In the genomic region with DNA sequence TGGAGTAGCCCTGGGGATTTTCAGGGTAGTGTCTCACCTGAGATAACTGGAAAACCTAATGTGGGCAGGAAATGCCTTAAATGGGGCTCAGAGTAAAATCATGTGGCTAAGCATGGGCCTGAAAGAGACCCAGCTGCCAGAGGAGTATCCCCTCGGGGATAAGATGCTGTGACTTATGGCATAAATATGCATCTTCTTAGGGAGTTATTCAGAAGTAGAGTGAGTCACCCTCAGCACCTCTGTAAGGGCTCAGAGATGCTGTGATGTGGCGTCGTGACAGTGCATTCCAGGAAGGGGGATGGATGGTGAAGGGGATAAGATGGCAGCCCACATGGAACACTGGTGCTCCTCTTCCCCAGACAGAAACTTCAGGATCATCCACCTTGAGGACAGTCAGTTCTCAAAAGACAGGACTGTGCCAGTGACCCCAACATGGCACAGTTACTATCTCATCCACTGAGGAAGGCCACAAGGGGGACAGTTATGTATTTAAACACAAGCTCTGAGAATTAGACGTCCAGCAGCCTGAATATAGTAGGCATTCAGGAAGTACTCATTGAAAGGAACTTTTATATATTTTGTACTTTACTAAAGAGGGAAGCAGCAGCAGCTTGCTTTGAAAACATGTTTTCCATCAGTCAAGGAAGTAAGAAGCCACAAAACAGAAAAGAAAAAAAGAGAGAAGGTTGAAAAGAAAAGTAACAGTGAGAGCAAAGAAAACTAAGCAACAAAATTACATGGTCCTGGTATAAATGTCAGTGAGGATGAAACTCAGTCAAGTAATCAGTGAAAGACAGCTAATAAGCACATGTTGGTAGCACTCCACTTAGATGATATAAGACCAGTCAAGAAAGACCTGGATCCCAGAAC, we compare ENCODE assay signal across 8 cellular contexts. TPM values are rescaled to one million over a fixed set of nuclear protein-coding genes. Genes with fewer than 3 reads are reported as not detected.
DNase-seq lines count a peak whose midpoint lies in the region; ATAC-seq and TF ChIP-seq lines count a peak whose summit lies in the region.
"Had no signal": no experiment of that assay in that cellular context is flagged by ENCODE, and none has a peak within 500 bp of the region (broad histone marks: within the 10 kb centered on the region; RNA-seq: fewer than 3 reads in every experiment).

No MANE protein-coding gene starts in this region.

- DNase-seq in NCI-H226 (peak; percentile 95), cardiac fibroblast (ENCODE audit: low read depth in 2 of 2) (peak; percentile 85 to 99), occipital lobe (lab: John Stamatoyannopoulos, UW) (no peak), ecto neural progenitor cell (ENCODE audit: low spot score) (no peak)
- DNase-seq in stimulated activated effector memory CD8-positive, alpha-beta T cell treated with anti-CD3 and anti-CD28 coated beads, Interleukin-12 subunit alpha, Interleukin-12 subunit beta, amount 100 ng/mL, for 72 hours (ENCODE audit: low spot score in 2 of 2), result no peak

- H3K9me3 Mint-ChIP-seq in stimulated activated effector memory CD8-positive, alpha-beta T cell treated with anti-CD3 and anti-CD28 coated beads, Interleukin-12 subunit alpha, Interleukin-12 subunit beta, amount 100 ng/mL, for 72 hours, result no peaks in the 10 kb centered on the region

- peak overlapping the region; percentile 28 for H3K4me3 Mint-ChIP-seq in stimulated activated effector memory CD8-positive, alpha-beta T cell treated with anti-CD3 and anti-CD28 coated beads, Interleukin-12 subunit alpha, Interleukin-12 subunit beta, amount 100 ng/mL, for 72 hours

- peak; percentile 13 for TF ChIP-seq CTCF in cardiac fibroblast (IDR thresholded peaks at IDR 0.05; ENCODE audit: low read depth, low read length)

- H3K27ac Mint-ChIP-seq in stimulated activated effector memory CD8-positive, alpha-beta T cell treated with anti-CD3 and anti-CD28 coated beads, Interleukin-12 subunit alpha, Interleukin-12 subunit beta, amount 100 ng/mL, for 72 hours, result peak overlapping the region; percentile 83

- H3K36me3 Mint-ChIP-seq in stimulated activated effector memory CD8-positive, alpha-beta T cell treated with anti-CD3 and anti-CD28 coated beads, Interleukin-12 subunit alpha, Interleukin-12 subunit beta, amount 100 ng/mL, for 72 hours, result peaks cover 69% of the 10 kb centered on the region

- peaks cover 39% of the 10 kb centered on the region for H3K4me1 Mint-ChIP-seq in stimulated activated effector memory CD8-positive, alpha-beta T cell treated with anti-CD3 and anti-CD28 coated beads, Interleukin-12 subunit alpha, Interleukin-12 subunit beta, amount 100 ng/mL, for 72 hours

- ATAC-seq in GM19468 (IDR thresholded peaks at IDR 0.05; ENCODE audit: extremely low read depth, unreplicated experiment) (peak; percentile 26), HG03521 (IDR thresholded peaks at IDR 0.05; ENCODE audit: unreplicated experiment) (no peak)
- ATAC-seq in stimulated activated effector memory CD8-positive, alpha-beta T cell treated with anti-CD3 and anti-CD28 coated beads, Interleukin-12 subunit alpha, Interleukin-12 subunit beta, amount 100 ng/mL, for 72 hours, result peak; percentile 86

- H3K4me3 ChIP-seq in cardiac fibroblast (replicated peaks in 1 of 2; ENCODE audit: low read depth in 2 of 2, low read length in 2 of 2), result no peak overlapping the region
- H3K4me3 ChIP-seq: tibial artery had no signal

RNA-seq across cellular contexts. Expression of a gene that starts 8.3 kb away (rescaled TPM):
- total RNA-seq in occipital lobe, result not detected

RNA-seq across cellular contexts. Expression of a gene that starts 16.2 kb away (rescaled TPM):
- total RNA-seq in occipital lobe, result 0.47 TPM

RNA-seq across cellular contexts. Expression of a gene that starts 40.1 kb away (rescaled TPM):
- total RNA-seq in occipital lobe, result 0.47 TPM

RNA-seq across cellular contexts. Expression of a gene that starts 40.7 kb away (rescaled TPM):
- total RNA-seq in occipital lobe, result not detected

Comparison
In these comparisons a context has a peak if more than half of its experiments do, and no peak if none do; other contexts are left out.
1. DNase-seq: peak in NCI-H226 (single experiment) and cardiac fibroblast (2 of 2); none in stimulated activated effector memory CD8-positive, alpha-beta T cell treated with anti-CD3 and anti-CD28 coated beads, Interleukin-12 subunit alpha, Interleukin-12 subunit beta, amount 100 ng/mL, for 72 hours (0 of 2), occipital lobe (single experiment) and ecto neural progenitor cell (single experiment).